In genomic region chr11:116537736-116538135, GRCh38 we compare ENCODE assay signal across 30 cellular contexts.
"Had no signal": no experiment of that assay in that cellular context is flagged by ENCODE, and none has a peak within 500 bp of the region (broad histone marks: within the 10 kb centered on the region; RNA-seq: fewer than 3 reads in every experiment).

No MANE protein-coding gene starts in this region.

- H3K4me3 ChIP-seq: adrenal gland, body of pancreas, colonic mucosa, esophagus squamous epithelium, gastroesophageal sphincter, heart right ventricle had no signal

- ATAC-seq: activated CD4-positive, alpha-beta T cell treated with anti-CD3 and anti-CD28 coated beads for 36 hours; activated CD8-positive, alpha-beta memory T cell treated with anti-CD3 and anti-CD28 coated beads, Interleukin-2, amount 10 ng/mL, durations not matched to agents 7 days and 5 days; activated CD8-positive, alpha-beta T cell treated with anti-CD3 and anti-CD28 coated beads, Interleukin-2, amount 10 ng/mL, durations not matched to agents 7 days and 5 days; activated naive CD8-positive, alpha-beta T cell treated with anti-CD3 and anti-CD28 coated beads, Interleukin-2, amount 50 U/mL, for 24 hours; body of pancreas; effector memory CD8-positive, alpha-beta T cell; gastroesophageal sphincter; heart right ventricle; T-helper 17 cell had no signal

- H3K27ac ChIP-seq: adrenal gland, body of pancreas, colonic mucosa, epithelial cell of prostate, esophagus squamous epithelium, gastroesophageal sphincter, heart right ventricle had no signal

- DNase-seq: activated CD4-positive, alpha-beta memory T cell treated with anti-CD3 and anti-CD28 coated beads for 36 hours; activated CD4-positive, alpha-beta T cell treated with anti-CD3 and anti-CD28 coated beads for 36 hours; activated CD4-positive, alpha-beta T cell treated with anti-CD3 and anti-CD28 coated beads, Interleukin-2, amount 10 ng/mL, durations not matched to agents 24 days and 14 days; activated CD4-positive, CD25-positive, alpha-beta regulatory T cell; activated CD4-positive, CD25-positive, alpha-beta regulatory T cell treated with anti-CD3 and anti-CD28 coated beads, Interleukin-2, amount 50 U/mL, for 72 hours; activated CD8-positive, alpha-beta memory T cell treated with anti-CD3 and anti-CD28 coated beads, Interleukin-2, amount 10 ng/mL, durations not matched to agents 7 days and 5 days; activated CD8-positive, alpha-beta memory T cell treated with anti-CD3 and anti-CD28 coated beads, Interleukin-2, amount 50 U/mL, for 4 hours; activated CD8-positive, alpha-beta T cell treated with anti-CD3 and anti-CD28 coated beads, Interleukin-2, amount 10 ng/mL, durations not matched to agents 7 days and 5 days; activated effector memory CD4-positive, alpha-beta T cell treated with anti-CD3 and anti-CD28 coated beads, Interleukin-2, amount 50 U/mL, for 16 hours; activated naive CD4-positive, alpha-beta T cell treated with anti-CD3 and anti-CD28 coated beads for 36 hours; activated naive CD8-positive, alpha-beta T cell treated with anti-CD3 and anti-CD28 coated beads for 36 hours; activated naive CD8-positive, alpha-beta T cell treated with anti-CD3 and anti-CD28 coated beads, Interleukin-2, amount 50 U/mL, for 24 hours; activated T-cell treated with anti-CD3 and anti-CD28 coated beads, Interleukin-2, amount 50 U/mL, for 1 hour; activated T-cell treated with anti-CD3 and anti-CD28 coated beads, Interleukin-2, amount 50 U/mL, for 48 hours; adrenal gland; amygdala; body of pancreas; caudate nucleus; colonic mucosa; dermis blood vessel endothelial cell; effector CD4-positive, alpha-beta T cell; effector memory CD8-positive, alpha-beta T cell; esophagus squamous epithelium; foreskin melanocyte; heart right ventricle; T-helper 1 cell; T-helper 17 cell; T1000 had no signal
